Comparison of ENCODE assay signal across 8 cellular contexts in the genomic region with DNA sequence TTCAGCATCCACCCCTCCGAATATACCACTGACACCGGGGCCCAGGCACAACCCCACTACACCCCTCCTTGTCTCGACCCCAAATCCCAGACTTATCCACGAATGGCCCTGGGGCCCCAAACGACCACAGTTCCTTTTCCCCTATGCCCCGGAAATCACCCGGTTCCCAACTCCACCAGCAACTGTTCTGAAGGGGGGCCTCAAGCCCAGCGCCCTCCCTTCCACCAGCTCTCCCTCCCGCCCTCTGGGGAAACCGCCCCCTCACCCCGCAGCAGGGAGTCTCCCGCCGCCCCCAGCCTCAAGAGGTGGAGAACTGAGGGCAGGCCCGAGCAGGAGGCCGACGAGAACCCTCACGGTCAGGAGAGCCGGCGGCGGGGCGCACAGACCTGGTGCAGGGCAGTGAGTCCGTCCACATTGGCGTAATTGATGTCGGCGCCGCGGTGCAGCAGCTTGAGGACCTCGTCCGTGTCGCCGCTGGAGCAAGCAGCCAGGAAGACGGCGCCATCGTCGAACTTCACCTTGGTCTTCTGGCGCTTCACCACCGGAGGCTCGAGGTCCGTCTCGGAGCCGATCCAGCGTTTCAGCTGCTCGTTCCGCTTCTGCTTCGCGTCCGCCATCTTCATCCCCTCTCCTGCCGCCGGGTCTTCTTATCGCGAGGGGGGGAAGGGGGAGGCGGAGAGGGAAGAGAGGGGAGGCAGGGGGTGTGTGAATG. TPM values are rescaled to one million over a fixed set of nuclear protein-coding genes. Genes with fewer than 3 reads are reported as not detected.
A peak's percentile ranks its signal among the peaks of the same experiment; 100 is the strongest.
DNase-seq lines count a peak whose midpoint lies in the region; ATAC-seq and TF ChIP-seq lines count a peak whose summit lies in the region.

No MANE protein-coding gene starts in this region.

- H3K4me1 ChIP-seq in BLaER1 treated with 17β-estradiol and CSF1 and Interleukin-3, amounts not matched to agents 10 nM and 100 nM, result peaks cover 26 to 52% (median 37%) of the 10 kb centered on the region in 10 experiments
- H3K4me1 ChIP-seq in skeletal muscle tissue (ENCODE audit: control insufficient read depth in 3 of 3, insufficient read depth in 3 of 3, low read length in 3 of 3), result peaks cover 3 to 13% (median 5%) of the 10 kb centered on the region in 3 donors

- ATAC-seq in HG03432 (IDR thresholded peaks at IDR 0.05; ENCODE audit: unreplicated experiment), result peak; percentile 19

- DNase-seq in GM19238 (ENCODE audit: insufficient read length, low spot score) (peak; percentile 5), SK-N-DZ (ENCODE audit: low spot score) (peak; percentile 56), astrocyte of the cerebellum (ENCODE audit: low read depth) (no peak), NCI-H446 (lab: John Stamatoyannopoulos, UW) (no peak)

- H4K20me1 ChIP-seq in BLaER1 treated with 17β-estradiol and CSF1 and Interleukin-3, amounts not matched to agents 10 nM and 100 nM, result peaks cover 26 to 52% (median 45%) of the 10 kb centered on the region in 11 experiments

- peak overlapping the region; percentile 93 to 99 (median 96) for H3K4me3 ChIP-seq in BLaER1 treated with 17β-estradiol and CSF1 and Interleukin-3, amounts not matched to agents 10 nM and 100 nM
- H3K4me3 ChIP-seq in astrocyte of the cerebellum (ENCODE audit: low read depth, low read length), result peak overlapping the region; percentile 92
- peak overlapping the region; percentile 100 for H3K4me3 ChIP-seq in iPS-11a (ENCODE audit: low read depth, low read length)
- peak overlapping the region; percentile 97 to 99 (median 97) for H3K4me3 ChIP-seq in skeletal muscle tissue (ENCODE audit: low read length in 3 of 3)

- in situ Hi-C loops in astrocyte of the cerebellum (cut with HindIII; ENCODE audit: low sequenced_read_pairs), result no loop called here

- H3K36me3 ChIP-seq in BLaER1 treated with 17β-estradiol and CSF1 and Interleukin-3, amounts not matched to agents 10 nM and 100 nM, result peaks cover 0 to 14% (median 5%) of the 10 kb centered on the region in 11 experiments; a peak in 7 of 22 replicates
- no peaks in the 10 kb centered on the region for H3K36me3 ChIP-seq in skeletal muscle tissue (ENCODE audit: control insufficient read depth in 3 of 3, insufficient read depth in 3 of 3, low read length in 3 of 3)

- peak overlapping the region; percentile 96 to 99 (median 98) for H3K9ac ChIP-seq in BLaER1 treated with 17β-estradiol and CSF1 and Interleukin-3, amounts not matched to agents 10 nM and 100 nM
- peak overlapping the region; percentile 92 to 97 (median 96) for H3K9ac ChIP-seq in skeletal muscle tissue (ENCODE audit: low read depth in 1 of 3, low read length in 3 of 3)

- no peaks in the 10 kb centered on the region for H3K27me3 ChIP-seq in BLaER1 treated with 17β-estradiol and CSF1 and Interleukin-3, amounts not matched to agents 10 nM and 100 nM
- no peaks in the 10 kb centered on the region for H3K27me3 ChIP-seq in skeletal muscle tissue (ENCODE audit: control insufficient read depth in 3 of 3, insufficient read depth in 3 of 3, low read length in 3 of 3)

- no peaks in the 10 kb centered on the region for H3K9me3 ChIP-seq in BLaER1 treated with 17β-estradiol and CSF1 and Interleukin-3, amounts not matched to agents 10 nM and 100 nM (replicated peaks in 1 of 11)
- H3K9me3 ChIP-seq in skeletal muscle tissue (ENCODE audit: control insufficient read depth in 3 of 3, low read length in 3 of 3), result no peaks in the 10 kb centered on the region

- no peak for TF ChIP-seq CTCF in astrocyte of the cerebellum (IDR thresholded peaks at IDR 0.05; ENCODE audit: low read depth, low read length, missing control alignments)

- peak overlapping the region; percentile 74 to 96 (median 85) for H3K4me2 ChIP-seq in BLaER1 treated with 17β-estradiol and CSF1 and Interleukin-3, amounts not matched to agents 10 nM and 100 nM

- H3K27ac ChIP-seq in BLaER1 treated with 17β-estradiol and CSF1 and Interleukin-3, amounts not matched to agents 10 nM and 100 nM, result peak overlapping the region; percentile 96 to 99 (median 97)
- peak overlapping the region; percentile 95 for H3K27ac ChIP-seq in skeletal muscle tissue (ENCODE audit: low read depth, low read length)

RNA-seq across cellular contexts. Expression of a gene that starts 0.4 kb away (rescaled TPM):
- 26.4 and 29.8 TPM in 2 replicates for polyA plus RNA-seq in SK-N-DZ (2014; cell fraction: cytosol; rRNA removed)
- polyA plus RNA-seq in SK-N-DZ (2014; cell fraction: nucleus; rRNA removed), result 35.5 and 39.0 TPM in 2 replicates
- 91.3 TPM for total RNA-seq in skeletal muscle tissue

Comparison
In these comparisons a context has a peak if more than half of its experiments do, and no peak if none do; other contexts are left out.
1. DNase-seq: peak in GM19238 (single experiment) and SK-N-DZ (single experiment); none in astrocyte of the cerebellum (single experiment) and NCI-H446 (0 of 2).
2. Peak in every context shown above with its lines, with median percentiles within 50 percentile points of each other: H3K4me3 ChIP-seq.